Comparison of ENCODE assay signal across 26 cellular contexts in genomic region chr10:25966846-25967245, GRCh38. TPM values are rescaled to one million over a fixed set of nuclear protein-coding genes. Genes with fewer than 3 reads are reported as not detected.
DNase-seq lines count a peak whose midpoint lies in the region; TF ChIP-seq lines count a peak whose summit lies in the region.
"Had no signal": no experiment of that assay in that cellular context is flagged by ENCODE, and none has a peak within 500 bp of the region (broad histone marks: within the 10 kb centered on the region; RNA-seq: fewer than 3 reads in every experiment).

No MANE protein-coding gene starts in this region.

- no peaks in the 10 kb centered on the region for H3K9me2 ChIP-seq in Loucy (replicated peaks; ENCODE audit: low read depth, low read length)

- H3K27me3 Mint-ChIP-seq in neural progenitor cell (ENCODE audit: insufficient read depth, low read depth) = peaks cover 2% of the 10 kb centered on the region

- peak overlapping the region; percentile 5 for H3K27ac Mint-ChIP-seq in neural progenitor cell
- H3K27ac Mint-ChIP-seq: CD4-positive, alpha-beta memory T cell had no signal

- no peaks in the 10 kb centered on the region for H3K36me3 ChIP-seq in Loucy (ENCODE audit: insufficient read depth, low read length)
- H3K36me3 ChIP-seq in neural progenitor cell = no peaks in the 10 kb centered on the region
- H3K36me3 ChIP-seq: SJCRH30 had no signal

- H3K27ac ChIP-seq in neural progenitor cell = no peak overlapping the region
- H3K27ac ChIP-seq: A549, SJCRH30 had no signal

- H3K9ac ChIP-seq in Loucy (ENCODE audit: low read depth, low read length, poor library complexity, severe bottlenecking) (no peak overlapping the region), neural progenitor cell (no peak overlapping the region)

- H2AFZ ChIP-seq in Loucy (ENCODE audit: low read length) = no peak overlapping the region
- no peak overlapping the region for H2AFZ ChIP-seq in neural progenitor cell (replicated peaks)

- H3K27me3 ChIP-seq in Loucy (ENCODE audit: insufficient read depth, low read length, poor library complexity, severe bottlenecking) (no peaks in the 10 kb centered on the region), neural progenitor cell (no peaks in the 10 kb centered on the region)

- H3K4me3 Mint-ChIP-seq in neural progenitor cell = no peak overlapping the region
- H3K4me3 Mint-ChIP-seq: CD4-positive, alpha-beta memory T cell had no signal

- DNase-seq in NOMO-1 treated with dmso at 0.1 percent for 144 hours (lab: John Stamatoyannopoulos, UW; ENCODE audit: unreplicated experiment) = peak; percentile 26
- peak; percentile 4 for DNase-seq in glomerular visceral epithelial cell (ENCODE audit: extremely low spot score)
- no peak for DNase-seq in neural progenitor cell (ENCODE audit: low spot score)
- no peak for DNase-seq in stimulated activated CD4-positive, alpha-beta T cell treated with anti-CD3 and anti-CD28 coated beads, Interleukin-1b, Interleukin-23, amount 100 ng/mL, for 48 hours
- no peak for DNase-seq in SK-N-DZ (ENCODE audit: low spot score)
- DNase-seq in HuH-7 (ENCODE audit: low spot score) = no peak
- DNase-seq: AML-193; C1 segment of cervical spinal cord; CD4-positive, alpha-beta memory T cell; COR-L47; Karpas-422; MV-4-11; NCI-H1105; NCI-H1436 treated with DMSO at 0.1 percent for 48 hours; NCI-H187 treated with DMSO at 0.1 percent for 48 hours; NCI-H446 treated with DMSO at 0.1 percent for 48 hours; NCI-H526; PC-3; SJCRH30 had no signal

- no peaks in the 10 kb centered on the region for H3K79me2 ChIP-seq in Loucy (ENCODE audit: insufficient read depth, low read length)
- no peaks in the 10 kb centered on the region for H3K79me2 ChIP-seq in neural progenitor cell (ENCODE audit: low read depth)

- H4K20me1 ChIP-seq in Loucy (ENCODE audit: insufficient read depth, low read length, poor library complexity, severe bottlenecking) = no peaks in the 10 kb centered on the region
- no peaks in the 10 kb centered on the region for H4K20me1 ChIP-seq in neural progenitor cell (ENCODE audit: low read depth)

- H3K4me2 ChIP-seq in Loucy (ENCODE audit: low read depth, low read length, poor library complexity, severe bottlenecking) (peak overlapping the region; percentile 45), neural progenitor cell (no peak overlapping the region)
- H3K4me2 ChIP-seq: A549 had no signal

- H3F3A ChIP-seq in Loucy (ENCODE audit: low read depth) (no peaks in the 10 kb centered on the region), neural progenitor cell (ENCODE audit: low read depth) (no peaks in the 10 kb centered on the region)

- no peaks in the 10 kb centered on the region for H3K9me3 Mint-ChIP-seq in neural progenitor cell

- peaks cover 36% of the 10 kb centered on the region for H3K4me1 Mint-ChIP-seq in neural progenitor cell
- H3K4me1 Mint-ChIP-seq: CD4-positive, alpha-beta memory T cell had no signal

- H3K4me1 ChIP-seq in Loucy (ENCODE audit: insufficient read depth, low read length, poor library complexity, severe bottlenecking) (peaks cover 5% of the 10 kb centered on the region), neural progenitor cell (peaks cover 7% of the 10 kb centered on the region)
- H3K4me1 ChIP-seq: A549, SJCRH30 had no signal

- H3K9me3 ChIP-seq in Loucy (ENCODE audit: insufficient read depth, low read depth, low read length) (no peaks in the 10 kb centered on the region), neural progenitor cell (ENCODE audit: low read depth) (no peaks in the 10 kb centered on the region)
- H3K9me3 ChIP-seq: A549, SJCRH30 had no signal

- H3K4me3 ChIP-seq in Loucy (ENCODE audit: low read length, poor library complexity, severe bottlenecking) (no peak overlapping the region), neural progenitor cell (no peak overlapping the region)
- H3K4me3 ChIP-seq: A549, SJCRH30 had no signal

- no peak for TF ChIP-seq CTCF in Loucy (conservative IDR thresholded peaks at IDR 0.05; ENCODE audit: low read length)
- TF ChIP-seq CTCF in neural progenitor cell (IDR thresholded peaks at IDR 0.05) = no peak

- no peaks in the 10 kb centered on the region for H3K36me3 Mint-ChIP-seq in neural progenitor cell
- H3K36me3 Mint-ChIP-seq: CD4-positive, alpha-beta memory T cell had no signal

RNA-seq across cellular contexts. Expression of gene MYO3A, which starts 32.8 kb away (rescaled TPM):
- 0.09 and 0.46 TPM in 2 replicates for total RNA-seq in neural progenitor cell (ENCODE audit: low replicate concordance)
- not detected in 2 replicates for polyA plus RNA-seq in SK-N-DZ (2014; cell fraction: cytosol; rRNA removed)
- not detected in 2 replicates for polyA plus RNA-seq in SK-N-DZ (2014; cell fraction: nucleus; rRNA removed)
- total RNA-seq: CD4-positive, alpha-beta memory T cell; H4; HT-29; M059J; PC-3; Right ventricle myocardium inferior; RPMI7951; SJCRH30 had no signal
- polyA plus RNA-seq: A549; CD4-positive, alpha-beta memory T cell had no signal

Comparison
In these comparisons a context has a peak if more than half of its experiments do, and no peak if none do; other contexts are left out.
1. DNase-seq: peak in NOMO-1 treated with dmso at 0.1 percent for 144 hours (single experiment) and glomerular visceral epithelial cell (single experiment); none in neural progenitor cell (single experiment), stimulated activated CD4-positive, alpha-beta T cell treated with anti-CD3 and anti-CD28 coated beads, Interleukin-1b, Interleukin-23, amount 100 ng/mL, for 48 hours (single experiment), SK-N-DZ (single experiment) and HuH-7 (single experiment).